18 cellular contexts compared by ENCODE assay signal in the genomic region with DNA sequence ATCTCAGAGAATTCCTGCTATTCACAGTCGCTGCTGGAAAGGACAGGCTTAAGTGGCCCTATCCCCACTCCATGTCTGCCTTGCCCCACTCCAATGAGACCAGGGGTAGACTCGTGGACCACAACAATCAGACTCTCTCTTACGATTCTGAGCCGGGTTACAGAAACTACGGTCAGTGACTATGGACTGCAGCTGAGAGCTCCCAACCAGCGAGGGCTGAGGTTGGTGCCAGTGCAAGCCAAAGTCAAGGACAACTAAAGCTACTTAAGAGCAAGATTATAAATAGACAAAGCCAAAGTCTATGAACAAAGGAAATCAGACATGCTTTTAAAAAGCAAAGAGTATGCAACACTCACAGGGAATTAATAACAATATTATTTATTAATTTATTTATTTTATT. TPM values are rescaled to one million over a fixed set of nuclear protein-coding genes. Genes with fewer than 3 reads are reported as not detected.
DNase-seq lines count a peak whose midpoint lies in the region; ATAC-seq, FAIRE-seq and TF ChIP-seq lines count a peak whose summit lies in the region.
"Had no signal": no experiment of that assay in that cellular context is flagged by ENCODE, and none has a peak within 500 bp of the region (broad histone marks: within the 10 kb centered on the region; RNA-seq: fewer than 3 reads in every experiment).

No MANE protein-coding gene starts in this region.

- no peaks in the 10 kb centered on the region for H3K27me3 ChIP-seq in PC-3 (ENCODE audit: low read length)
- H3K27me3 ChIP-seq in astrocyte (ENCODE audit: insufficient read depth, low read length): no peaks in the 10 kb centered on the region
- H3K27me3 ChIP-seq in pancreas: no peaks in the 10 kb centered on the region
- no peaks in the 10 kb centered on the region for H3K27me3 ChIP-seq in vagina
- H3K27me3 ChIP-seq in SK-N-SH (ENCODE audit: insufficient read depth): 0 out of 2 replicates have a peak, but pooled peaks cover 6% of the 10 kb centered on the region
- no peaks in the 10 kb centered on the region for H3K27me3 ChIP-seq in A673 (replicated peaks; ENCODE audit: insufficient read depth, low read depth, low read length, poor library complexity)
- H3K27me3 ChIP-seq: BLaER1 had no signal

- H2AFZ ChIP-seq in PC-3 (ENCODE audit: low read length): peak overlapping the region; percentile 17; the same call in 1 of the 2 replicates
- H2AFZ ChIP-seq in astrocyte (ENCODE audit: low read depth, low read length): no peak overlapping the region
- H2AFZ ChIP-seq in SK-N-SH (ENCODE audit: low read depth): no peak overlapping the region

- no peaks in the 10 kb centered on the region for H3K9me3 Mint-ChIP-seq in astrocyte (ENCODE audit: unreplicated experiment)
- H3K9me3 Mint-ChIP-seq: CD8-positive, alpha-beta memory T cell had no signal

- H3K36me3 ChIP-seq in PC-3 (ENCODE audit: low read depth, low read length): no peaks in the 10 kb centered on the region
- H3K36me3 ChIP-seq in astrocyte (ENCODE audit: insufficient read depth, low read length): no peaks in the 10 kb centered on the region
- H3K36me3 ChIP-seq in pancreas: no peaks in the 10 kb centered on the region
- H3K36me3 ChIP-seq in vagina: no peaks in the 10 kb centered on the region
- no peaks in the 10 kb centered on the region for H3K36me3 ChIP-seq in SK-N-SH (replicated peaks in 1 of 2; ENCODE audit: control insufficient read depth in 1 of 2, insufficient read depth in 2 of 2, low read length in 1 of 2)
- no peaks in the 10 kb centered on the region for H3K36me3 ChIP-seq in A673 (ENCODE audit: insufficient read depth, low read length, poor library complexity, severe bottlenecking)
- H3K36me3 ChIP-seq: BLaER1, HAP-1 had no signal

- BruUV-seq in PC-3 (replicated peaks; lab: Mats Ljungman, UMichigan) (no TSS peak), A673 (replicated peaks; lab: Mats Ljungman, UMichigan) (no TSS peak)

- H3K27ac ChIP-seq in PC-3 (ENCODE audit: low read length): 0 out of 2 replicates have a peak overlapping the region, but pooled peaks have one; percentile 22
- H3K27ac ChIP-seq in astrocyte (ENCODE audit: low read depth, low read length): peak overlapping the region; percentile 96
- peak overlapping the region in 1 of 4 donors; percentile 6 for H3K27ac ChIP-seq in pancreas
- peak overlapping the region; percentile 53 for H3K27ac ChIP-seq in vagina
- no peak overlapping the region for H3K27ac ChIP-seq in SK-N-SH (ENCODE audit: low read depth in 2 of 2, low read length in 1 of 2)
- no peak overlapping the region for H3K27ac ChIP-seq in A673 (ENCODE audit: low read depth, low read length, poor library complexity, severe bottlenecking)
- H3K27ac ChIP-seq: BLaER1 had no signal

- POLR2A ChIA-PET in PC-3 (lab: Charles Lee; ENCODE audit: unreplicated experiment) (interaction anchor here (0.6 kb wide), 1 partner anchor 20 kb away, joined by 4 read pairs; no protein-coding TSS in a partner anchor), SK-N-SH (lab: Yijun Ruan, JAX) (no interaction called here), A673 (lab: Charles Lee; ENCODE audit: low non-redundant PET) (no interaction called here)

- 40 to 47% methylated on average over 6 of the region's 6 CpGs for WGBS in pancreas, 2 donors
- 30% methylated on average over 6 of the region's 6 CpGs for WGBS in SK-N-SH (ENCODE audit: low lambda C conversion rate)

- H3K4me1 ChIP-seq in PC-3 (ENCODE audit: insufficient read depth, low read length) (peaks cover 58% of the 10 kb centered on the region), astrocyte (ENCODE audit: insufficient read depth, low read length) (peaks cover 37% of the 10 kb centered on the region), pancreas (peaks cover 0 to 9% (median 0%) of the 10 kb centered on the region in 3 donors), vagina (peaks cover 13% of the 10 kb centered on the region), SK-N-SH (ENCODE audit: control insufficient read depth in 1 of 2, insufficient read depth in 2 of 2, low read depth in 1 of 2, low read length in 1 of 2) (no peaks in the 10 kb centered on the region), A673 (ENCODE audit: insufficient read depth, low read length, poor library complexity, severe bottlenecking) (no peaks in the 10 kb centered on the region)
- H3K4me1 ChIP-seq: BLaER1, HAP-1 had no signal

- H3K79me2 ChIP-seq in PC-3 (ENCODE audit: low read length) (no peaks in the 10 kb centered on the region), astrocyte (ENCODE audit: insufficient read depth, low read length) (no peaks in the 10 kb centered on the region), SK-N-SH (ENCODE audit: insufficient read depth) (no peaks in the 10 kb centered on the region)

- H3K9me2 ChIP-seq in PC-3 (replicated peaks; ENCODE audit: low read length) (no peaks in the 10 kb centered on the region; the same call in 1 of the 2 replicates), SK-N-SH (no peaks in the 10 kb centered on the region)

- CTCF ChIA-PET in PC-3 (lab: Charles Lee): no interaction called here
- CTCF ChIA-PET in SK-N-SH (lab: Yijun Ruan, JAX): no interaction called here
- CTCF ChIA-PET in A673 (lab: Charles Lee): no interaction called here

- TF ChIP-seq RAD21 in SK-N-SH (IDR thresholded peaks at IDR 0.05; ENCODE audit: low read length): no peak

- peak overlapping the region; percentile 71; the same call in 1 of the 2 replicates for H3K4me2 ChIP-seq in PC-3 (ENCODE audit: low read length)
- H3K4me2 ChIP-seq in astrocyte (ENCODE audit: low read length): no peak overlapping the region
- no peak overlapping the region for H3K4me2 ChIP-seq in SK-N-SH
- H3K4me2 ChIP-seq: BLaER1 had no signal

- H4K20me1 ChIP-seq in PC-3 (ENCODE audit: low read length) (no peaks in the 10 kb centered on the region), astrocyte (ENCODE audit: insufficient read depth, low read length) (no peaks in the 10 kb centered on the region), SK-N-SH (ENCODE audit: insufficient read depth) (no peaks in the 10 kb centered on the region)
- H4K20me1 ChIP-seq: BLaER1 had no signal

- H3K9me3 ChIP-seq in PC-3 (ENCODE audit: low read length) (no peaks in the 10 kb centered on the region), astrocyte (ENCODE audit: insufficient read depth, low read depth, low read length) (no peaks in the 10 kb centered on the region), pancreas (no peaks in the 10 kb centered on the region), vagina (no peaks in the 10 kb centered on the region), SK-N-SH (no peaks in the 10 kb centered on the region), A673 (ENCODE audit: low read depth, low read length, poor library complexity, severe bottlenecking) (no peaks in the 10 kb centered on the region)
- H3K9me3 ChIP-seq: BLaER1, HAP-1 had no signal

- H3K4me3 Mint-ChIP-seq in astrocyte (ENCODE audit: unreplicated experiment): no peak overlapping the region
- H3K4me3 Mint-ChIP-seq: CD8-positive, alpha-beta memory T cell had no signal

- DNase-seq in PC-3: no peak
- DNase-seq in astrocyte (ENCODE audit: low read depth): no peak
- peak in 2 of 6 donors; percentile 18 to 24 for DNase-seq in pancreas
- DNase-seq in vagina (ENCODE audit: extremely low spot score in 2 of 2): no peak
- no peak for DNase-seq in SK-N-SH
- no peak for DNase-seq in A673 (ENCODE audit: low spot score)
- DNase-seq in SW 1271 (lab: John Stamatoyannopoulos, UW): no peak
- DNase-seq: CD8-positive, alpha-beta memory T cell; GF-D8; NCI-H1417 treated with DMSO at 0.1 percent for 48 hours; NCI-H2227 treated with DMSO at 0.1 percent for 48 hours; NCI-H524 treated with DMSO at 0.1 percent for 48 hours; SHP77 treated with DMSO at 0.1 percent for 48 hours had no signal

- no peak overlapping the region for H3K27ac Mint-ChIP-seq in astrocyte (ENCODE audit: unreplicated experiment)

- no peak for TF ChIP-seq EP300 in SK-N-SH (IDR thresholded peaks at IDR 0.05; ENCODE audit: borderline replicate concordance in 1 of 2, low read depth in 1 of 2, low read length in 1 of 2)

- peaks cover 34% of the 10 kb centered on the region for H3K4me1 Mint-ChIP-seq in astrocyte (ENCODE audit: low read depth, unreplicated experiment)

- no peaks in the 10 kb centered on the region for H3K36me3 Mint-ChIP-seq in astrocyte (ENCODE audit: low read depth, unreplicated experiment)

- peaks cover 5% of the 10 kb centered on the region for H3F3A ChIP-seq in PC-3 (ENCODE audit: low read length, unreplicated experiment)
- H3F3A ChIP-seq in SK-N-SH (replicated peaks; ENCODE audit: insufficient read depth): peaks cover 11% of the 10 kb centered on the region

- FAIRE-seq in astrocyte (lab: Jason Lieb, UNC): no peak
- FAIRE-seq in pancreas (lab: Jason Lieb, UNC): no peak
- FAIRE-seq: GM12891, GM18507, RCC 7860 had no signal

- H3K9ac ChIP-seq in PC-3 (ENCODE audit: low read length) (no peak overlapping the region), astrocyte (ENCODE audit: low read length) (no peak overlapping the region), SK-N-SH (no peak overlapping the region)
- H3K9ac ChIP-seq: BLaER1 had no signal

- ATAC-seq in PC-3: no peak
- ATAC-seq in pancreas: peak; percentile 71 to 94 (median 79)

- TF ChIP-seq CTCF in PC-3 (conservative IDR thresholded peaks at IDR 0.05; ENCODE audit: low read depth, low read length) (no peak), astrocyte (IDR thresholded peaks at IDR 0.05; ENCODE audit: insufficient read depth, low read depth, low read length) (no peak), pancreas (IDR thresholded peaks at IDR 0.05) (no peak), vagina (IDR thresholded peaks at IDR 0.05) (no peak), SK-N-SH (IDR thresholded peaks at IDR 0.05) (no peak), A673 (conservative IDR thresholded peaks at IDR 0.05; ENCODE audit: low read depth, low read length) (no peak)

- no peak for TF ChIP-seq POLR2A in vagina (IDR thresholded peaks at IDR 0.05)

- no peak overlapping the region for H3K4me3 ChIP-seq in PC-3 (ENCODE audit: low read length)
- no peak overlapping the region for H3K4me3 ChIP-seq in astrocyte (ENCODE audit: insufficient read depth, low read depth, low read length)
- H3K4me3 ChIP-seq in pancreas: no peak overlapping the region
- no peak overlapping the region for H3K4me3 ChIP-seq in vagina
- H3K4me3 ChIP-seq in SK-N-SH (ENCODE audit: low read depth in 2 of 2, low read length in 1 of 2): no peak overlapping the region
- no peak overlapping the region for H3K4me3 ChIP-seq in A673 (ENCODE audit: low read depth, low read length, poor library complexity, severe bottlenecking)
- H3K4me3 ChIP-seq: BLaER1, HAP-1 had no signal

- H3K27me3 Mint-ChIP-seq in astrocyte (ENCODE audit: low read depth, unreplicated experiment): no peaks in the 10 kb centered on the region
- H3K27me3 Mint-ChIP-seq: CD8-positive, alpha-beta memory T cell had no signal

- intact Hi-C loops in PC-3 (cut with micrococcal nuclease): loop anchor here (5.0 kb wide), 2 partner anchors 119 to 209 kb away; no protein-coding TSS in a partner anchor
- intact Hi-C loops in pancreas (cut with DNase I): no loop called here
- intact Hi-C loops in vagina (cut with DNase I): no loop called here
- intact Hi-C loops in A673 (cut with micrococcal nuclease; ENCODE audit: unreplicated experiment): no loop called here

RNA-seq across cellular contexts. Expression of a gene that starts 18.3 kb away (rescaled TPM):
- total RNA-seq in PC-3 (2014; rRNA removed): 19.3 and 22.2 TPM in 2 replicates
- 25.2 and 35.4 TPM in 2 replicates for total RNA-seq in astrocyte
- total RNA-seq in pancreas: 1 to 10 TPM; 1.3 to 7.5 (median 2.2) TPM
- 1 to 10 TPM; 2.2 to 3.9 TPM for polyA plus RNA-seq in pancreas
- total RNA-seq in vagina: 20.4 TPM
- 1.2 and 1.3 TPM in 2 replicates for polyA plus RNA-seq in SK-N-SH (2012; rRNA removed)
- polyA plus RNA-seq in SK-N-SH (2012; cell fraction: cytosol; rRNA removed): 1.1 and 1.2 TPM in 2 replicates
- polyA plus RNA-seq in SK-N-SH (2012; cell fraction: nucleus; rRNA removed): 1.1 and 2.6 TPM in 2 replicates
- total RNA-seq in A673 (2021): 10.9 and 16.7 TPM in 2 replicates

RNA-seq across cellular contexts. Expression of a gene that starts 18.7 kb away (rescaled TPM):
- total RNA-seq in PC-3 (2014; rRNA removed) (1.0 TPM in 1 of 2 replicates, not detected in the other), astrocyte (1.8 and 2.4 TPM in 2 replicates), pancreas (1 to 10 TPM in 4 of 6 donors, under 1 TPM in 2; 0.71 to 6.4 (median 1.5) TPM), vagina (6.9 TPM), A673 (2021) (2.1 and 3.1 TPM in 2 replicates)
- polyA plus RNA-seq in pancreas (1 to 10 TPM; 1.8 to 2.4 TPM), SK-N-SH (2012; rRNA removed) (0.08 and 0.21 TPM in 2 replicates)
- 0.07 and 0.10 TPM in 2 replicates for polyA plus RNA-seq in SK-N-SH (2012; cell fraction: cytosol; rRNA removed)
- polyA plus RNA-seq in SK-N-SH (2012; cell fraction: nucleus; rRNA removed): 0.33 and 0.40 TPM in 2 replicates

Comparison
In these comparisons a context has a peak if more than half of its experiments do, and no peak if none do; other contexts are left out.
1. H3K27ac ChIP-seq: peak in PC-3 (single experiment), astrocyte (single experiment) and vagina (single experiment); none in SK-N-SH (0 of 2) and A673 (single experiment).